Comparison of ENCODE assay signal across 19 cellular contexts in genomic region chr13:61362522-61362921, GRCh38. TPM values are rescaled to one million over a fixed set of nuclear protein-coding genes. Genes with fewer than 3 reads are reported as not detected.
DNase-seq lines count a peak whose midpoint lies in the region; ATAC-seq and TF ChIP-seq lines count a peak whose summit lies in the region.
"Had no signal": no experiment of that assay in that cellular context is flagged by ENCODE, and none has a peak within 500 bp of the region (broad histone marks: within the 10 kb centered on the region; RNA-seq: fewer than 3 reads in every experiment).

No MANE protein-coding gene starts in this region.

- no peak overlapping the region for H3K9ac ChIP-seq in H9 (ENCODE audit: extremely low read depth, insufficient read length, low read length)

- peaks cover 2% of the 10 kb centered on the region; the same call in 1 of the 2 replicates for H3K4me1 ChIP-seq in H9 (ENCODE audit: insufficient read depth, low read length)

- no peak overlapping the region for H3K56ac ChIP-seq in H9 (ENCODE audit: insufficient read length, low read depth, low read length)

- no peak overlapping the region for H3K27ac ChIP-seq in H9 (ENCODE audit: insufficient read length, low read depth, low read length)

- H3K9me3 Mint-ChIP-seq in H9 = peaks cover 0 to 7% of the 10 kb centered on the region in 2 experiments; a peak in 1 of 5 replicates
- H3K9me3 Mint-ChIP-seq in T-helper 2 cell treated with Interferon-gamma antibody and Interleukin-4, amounts not matched to agents 5 μg/mL and 100 μg/mL, for 36 hours = peaks cover 42% of the 10 kb centered on the region
- H3K9me3 Mint-ChIP-seq: GM23338 had no signal

- no peak overlapping the region for H2BK15ac ChIP-seq in H9 (ENCODE audit: low read depth, low read length)

- no peak overlapping the region for H3K18ac ChIP-seq in H9 (ENCODE audit: insufficient read length, low read depth, low read length)

- no peak overlapping the region for H2AK5ac ChIP-seq in H9 (ENCODE audit: insufficient read length, low read length)

- H4K91ac ChIP-seq in H9 (ENCODE audit: insufficient read length, low read depth, low read length) = no peak overlapping the region

- H3K79me1 ChIP-seq in H9 (ENCODE audit: insufficient read depth, low read depth, low read length, poor library complexity, severe bottlenecking) = no peaks in the 10 kb centered on the region

- peaks cover 13 to 17% of the 10 kb centered on the region in 2 experiments for H3K4me1 Mint-ChIP-seq in H9
- H3K4me1 Mint-ChIP-seq in T-helper 2 cell treated with Interferon-gamma antibody and Interleukin-4, amounts not matched to agents 5 μg/mL and 100 μg/mL, for 36 hours (ENCODE audit: low read depth) = no peaks in the 10 kb centered on the region
- H3K4me1 Mint-ChIP-seq: CD4-positive, alpha-beta memory T cell had no signal

- H2BK5ac ChIP-seq in H9 (ENCODE audit: insufficient read length, low read length) = no peak overlapping the region

- H3K27me3 Mint-ChIP-seq in H9 (ENCODE audit: low read depth) = no peaks in the 10 kb centered on the region; the same call in 1 of the 2 replicates
- H3K27me3 Mint-ChIP-seq in T-helper 2 cell treated with Interferon-gamma antibody and Interleukin-4, amounts not matched to agents 5 μg/mL and 100 μg/mL, for 36 hours (ENCODE audit: low read depth) = no peaks in the 10 kb centered on the region
- H3K27me3 Mint-ChIP-seq: CD4-positive, alpha-beta memory T cell had no signal

- H2BK12ac ChIP-seq in H9 (ENCODE audit: insufficient read length, low read depth, low read length) = no peak overlapping the region

- no peak overlapping the region for H3K4me2 ChIP-seq in H9 (ENCODE audit: insufficient read depth, insufficient read length, low read length)
- H3K4me2 ChIP-seq: GM23338 had no signal

- no peak overlapping the region for H3T11ph ChIP-seq in H9 (ENCODE audit: low read length)

- ATAC-seq in SK-N-SH treated with all-trans-retinoic acid at 6 μM for 48 hours = no peak
- ATAC-seq: GM23338 had no signal

- no peak overlapping the region for H3K4ac ChIP-seq in H9 (ENCODE audit: low read depth, low read length)

- H2BK120ac ChIP-seq in H9 (ENCODE audit: low read depth, low read length, poor library complexity, severe bottlenecking) = no peak overlapping the region

- DNase-seq in NCI-H748 (lab: John Stamatoyannopoulos, UW; ENCODE audit: unreplicated experiment) (peak; percentile 30), NCI-H748 treated with DMSO at 0.1 percent for 48 hours (lab: John Stamatoyannopoulos, UW) (no peak), SK-N-DZ (ENCODE audit: low spot score) (peak; percentile 89), putamen (ENCODE audit: low spot score) (peak; percentile 2), H9 (no peak)
- no peak for DNase-seq in T-helper 2 cell treated with Interferon-gamma antibody and Interleukin-4, amounts not matched to agents 5 μg/mL and 100 μg/mL, for 36 hours (ENCODE audit: low spot score)
- DNase-seq: C1 segment of cervical spinal cord; Calu3; CD4-positive, alpha-beta memory T cell; COR-L47; DMS53; DMS79 treated with DMSO at 0.1 percent for 48 hours; GF-D8; HCEC 1CT had no signal

- no peak overlapping the region for H4K8ac ChIP-seq in H9 (replicated peaks; ENCODE audit: insufficient read length, low read depth, low read length)

- no peak overlapping the region for H3K14ac ChIP-seq in H9 (ENCODE audit: insufficient read depth, low read length)

- no peak overlapping the region for H3K27ac Mint-ChIP-seq in H9
- H3K27ac Mint-ChIP-seq in T-helper 2 cell treated with Interferon-gamma antibody and Interleukin-4, amounts not matched to agents 5 μg/mL and 100 μg/mL, for 36 hours = no peak overlapping the region
- H3K27ac Mint-ChIP-seq: CD4-positive, alpha-beta memory T cell; GM23338 had no signal

- no peaks in the 10 kb centered on the region for H3K9me3 ChIP-seq in H9 (ENCODE audit: control insufficient read depth, low read depth, low read length)

- H4K5ac ChIP-seq in H9 (ENCODE audit: insufficient read length, low read depth, low read length) = no peak overlapping the region

- H4K20me1 ChIP-seq in H9 (ENCODE audit: control insufficient read depth, insufficient read depth, insufficient read length) = no peaks in the 10 kb centered on the region

- no peak for TF ChIP-seq CTCF in H9 (conservative IDR thresholded peaks at IDR 0.05)

- H3K79me2 ChIP-seq in H9 (ENCODE audit: insufficient read depth, low read length) = no peaks in the 10 kb centered on the region

- H3K23ac ChIP-seq in H9 (ENCODE audit: insufficient read length, low read depth, low read length) = no peak overlapping the region

- no peak overlapping the region for H2AFZ ChIP-seq in H9 (ENCODE audit: low read length)
- H2AFZ ChIP-seq: GM23338 had no signal

- no peak overlapping the region for H3K4me3 Mint-ChIP-seq in H9
- no peak overlapping the region for H3K4me3 Mint-ChIP-seq in T-helper 2 cell treated with Interferon-gamma antibody and Interleukin-4, amounts not matched to agents 5 μg/mL and 100 μg/mL, for 36 hours
- H3K4me3 Mint-ChIP-seq: CD4-positive, alpha-beta memory T cell; GM23338 had no signal

- H3K36me3 Mint-ChIP-seq in H9 (ENCODE audit: insufficient read depth in 1 of 3, low read depth in 3 of 3) = no peaks in the 10 kb centered on the region
- no peaks in the 10 kb centered on the region for H3K36me3 Mint-ChIP-seq in T-helper 2 cell treated with Interferon-gamma antibody and Interleukin-4, amounts not matched to agents 5 μg/mL and 100 μg/mL, for 36 hours (ENCODE audit: low read depth)
- H3K36me3 Mint-ChIP-seq: CD4-positive, alpha-beta memory T cell had no signal

- no peak overlapping the region for H2BK20ac ChIP-seq in H9 (ENCODE audit: low read depth, low read length, poor library complexity, severe bottlenecking)

- no peaks in the 10 kb centered on the region for H3K23me2 ChIP-seq in H9 (ENCODE audit: insufficient read length, low read depth, low read length, poor library complexity, severe bottlenecking)

- H3K27me3 ChIP-seq in H9 (ENCODE audit: insufficient read depth, low read length) = no peaks in the 10 kb centered on the region

TF ChIP-seq in SK-N-SH treated with all-trans-retinoic acid at 6 μM for 48 hours, 23 proteins besides CTCF, POLR2A, EP300 and RAD21:
- TF ChIP-seq TCF4 (CRISPR knock-in tag; IDR thresholded peaks at IDR 0.05; ENCODE audit: borderline replicate concordance) = peak; percentile 73
- peak; percentile 75 for TF ChIP-seq ZNF70 (CRISPR knock-in tag; IDR thresholded peaks at IDR 0.05)
- no peak for TF ChIP-seq TSHZ2 (CRISPR knock-in tag; IDR thresholded peaks at IDR 0.05)

RNA-seq across cellular contexts. Expression of gene PCDH20, which starts 53.1 kb away (rescaled TPM):
- polyA plus RNA-seq in SK-N-DZ (2014; cell fraction: cytosol; rRNA removed) = 0.86 and 1.4 TPM in 2 replicates
- polyA plus RNA-seq in SK-N-DZ (2014; cell fraction: nucleus; rRNA removed) = 0.70 and 0.86 TPM in 2 replicates
- total RNA-seq in H9 (2021) = 0.29 and 0.33 TPM in 2 replicates
- total RNA-seq: A172; Calu3; CD4-positive, alpha-beta memory T cell; G401 had no signal
- polyA plus RNA-seq: BJ; CD4-positive, alpha-beta memory T cell had no signal

Comparison
In these comparisons a context has a peak if more than half of its experiments do, and no peak if none do; other contexts are left out.
1. DNase-seq: peak in NCI-H748 (single experiment), SK-N-DZ (single experiment) and putamen (single experiment); none in NCI-H748 treated with DMSO at 0.1 percent for 48 hours (single experiment), H9 (single experiment) and T-helper 2 cell treated with Interferon-gamma antibody and Interleukin-4, amounts not matched to agents 5 μg/mL and 100 μg/mL, for 36 hours (single experiment).